Comparison of ENCODE assay signal across 36 cellular contexts in the genomic region with DNA sequence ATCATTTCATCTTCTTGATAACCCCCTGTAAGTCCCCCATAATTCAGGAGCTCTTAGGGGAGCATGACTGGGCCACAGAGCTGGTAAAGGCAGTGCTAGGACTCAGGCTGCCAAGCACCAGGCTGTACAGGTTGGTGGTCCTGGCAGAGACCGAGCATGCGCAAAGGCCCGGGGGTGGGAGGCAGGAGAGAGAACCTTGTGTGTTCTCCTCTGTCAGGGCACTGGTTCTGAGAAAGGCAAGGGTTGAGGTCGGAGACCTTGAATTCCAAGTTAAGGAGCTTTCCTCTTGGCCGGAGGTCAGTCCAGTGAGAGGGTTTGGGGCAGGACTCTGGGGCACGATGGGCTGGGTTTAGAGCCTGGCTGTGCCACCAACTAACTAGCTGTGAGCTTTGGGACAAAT. TPM values are rescaled to one million over a fixed set of nuclear protein-coding genes. Genes with fewer than 3 reads are reported as not detected.
"Had no signal": no experiment of that assay in that cellular context is flagged by ENCODE, and none has a peak within 500 bp of the region (broad histone marks: within the 10 kb centered on the region; RNA-seq: fewer than 3 reads in every experiment).

No MANE protein-coding gene starts in this region.

- H3K9me3 Mint-ChIP-seq: activated CD4-positive, alpha-beta memory T cell treated with anti-CD3 and anti-CD28 coated beads, Interleukin-2, amount 10 ng/mL, durations not matched to agents 7 days and 5 days; activated CD4-positive, alpha-beta T cell treated with anti-CD3 and anti-CD28 coated beads, Interleukin-2, amount 10 ng/mL, durations not matched to agents 7 days and 5 days; activated naive CD4-positive, alpha-beta T cell treated with anti-CD3 and anti-CD28 coated beads, Interleukin-2, amount 10 ng/mL, durations not matched to agents 7 days and 5 days; activated naive CD4-positive, alpha-beta T cell treated with anti-CD3 and anti-CD28 coated beads, Interleukin-2, amount 50 U/mL, for 24 hours; activated naive CD8-positive, alpha-beta T cell treated with anti-CD3 and anti-CD28 coated beads, Interleukin-2, amount 10 ng/mL, durations not matched to agents 7 days and 5 days; activated naive CD8-positive, alpha-beta T cell treated with anti-CD3 and anti-CD28 coated beads, Interleukin-2, amount 50 U/mL, for 24 hours; activated T-cell treated with anti-CD3 and anti-CD28 coated beads, Interleukin-2, amount 50 U/mL, for 24 hours; activated T-helper 2 cell treated with anti-CD3 and anti-CD28 coated beads, Interferon-gamma antibody, Interleukin-2, Interleukin-4, amounts not matched to agents 10 μg/mL and 5 μg/mL and 100 μg/mL, durations not matched to agents 14 hours and 24 hours and 36 hours; T-cell; WTC11 had no signal

- H3K36me3 Mint-ChIP-seq: activated CD8-positive, alpha-beta memory T cell treated with anti-CD3 and anti-CD28 coated beads, Interleukin-2, amount 10 ng/mL, durations not matched to agents 7 days and 5 days; activated naive CD4-positive, alpha-beta T cell treated with anti-CD3 and anti-CD28 coated beads, Interleukin-2, amount 10 ng/mL, durations not matched to agents 7 days and 5 days; activated naive CD4-positive, alpha-beta T cell treated with anti-CD3 and anti-CD28 coated beads, Interleukin-2, amount 50 U/mL, for 24 hours; activated naive CD8-positive, alpha-beta T cell; activated naive CD8-positive, alpha-beta T cell treated with anti-CD3 and anti-CD28 coated beads, Interleukin-2, amount 10 ng/mL, durations not matched to agents 7 days and 5 days; brain; T-cell; WTC11 had no signal

- DNase-seq: activated CD4-positive, alpha-beta memory T cell treated with anti-CD3 and anti-CD28 coated beads, Interleukin-2, amount 10 ng/mL, durations not matched to agents 7 days and 5 days; activated CD4-positive, alpha-beta T cell treated with anti-CD3 and anti-CD28 coated beads for 1 hour; activated CD4-positive, alpha-beta T cell treated with anti-CD3 and anti-CD28 coated beads for 36 hours; activated CD4-positive, alpha-beta T cell treated with anti-CD3 and anti-CD28 coated beads for 48 hours; activated CD4-positive, alpha-beta T cell treated with anti-CD3 and anti-CD28 coated beads, Interleukin-2, amount 10 ng/mL, durations not matched to agents 7 days and 5 days; activated CD4-positive, alpha-beta T cell treated with anti-CD3 and anti-CD28 coated beads, Interleukin-2, amount 50 U/mL, for 48 hours; activated CD4-positive, CD25-positive, alpha-beta regulatory T cell; activated CD8-positive, alpha-beta memory T cell treated with anti-CD3 and anti-CD28 coated beads for 24 hours; activated CD8-positive, alpha-beta memory T cell treated with anti-CD3 and anti-CD28 coated beads, Interleukin-2, amount 10 ng/mL, durations not matched to agents 7 days and 5 days; activated CD8-positive, alpha-beta memory T cell treated with anti-CD3 and anti-CD28 coated beads, Interleukin-2, amount 50 U/mL, for 48 hours; activated CD8-positive, alpha-beta T cell treated with anti-CD3 and anti-CD28 coated beads, Interleukin-2, amount 10 ng/mL, durations not matched to agents 7 days and 5 days; activated effector memory CD4-positive, alpha-beta T cell treated with Interleukin-2 at 50 U/mL for 16 hours; activated gamma-delta T cell; activated naive CD4-positive, alpha-beta T cell treated with anti-CD3 and anti-CD28 coated beads, Interleukin-2, amount 10 ng/mL, durations not matched to agents 7 days and 5 days; activated naive CD4-positive, alpha-beta T cell treated with Interleukin-2 at 50 U/mL for 16 hours; activated naive CD8-positive, alpha-beta T cell treated with anti-CD3 and anti-CD28 coated beads, Interleukin-2, amount 10 ng/mL, durations not matched to agents 7 days and 5 days; activated naive CD8-positive, alpha-beta T cell treated with anti-CD3 and anti-CD28 coated beads, Interleukin-2, amount 50 U/mL, for 24 hours; activated T-cell treated with anti-CD3 and anti-CD28 coated beads, Interleukin-2, amount 50 U/mL, for 24 hours; activated T-cell treated with anti-CD3 and anti-CD28 coated beads, Interleukin-2, amount 50 U/mL, for 48 hours; amygdala; central memory CD4-positive, alpha-beta T cell; T-cell; T-helper 17 cell; T-helper 9 cell had no signal

- H3K27me3 ChIP-seq: ascending aorta, cardiac muscle cell had no signal

- ATAC-seq: activated CD4-positive, alpha-beta T cell treated with anti-CD3 and anti-CD28 coated beads for 36 hours; activated CD4-positive, CD25-positive, alpha-beta regulatory T cell treated with anti-CD3 and anti-CD28 coated beads, Interleukin-2, amount 50 U/mL, for 24 hours; activated CD8-positive, alpha-beta memory T cell treated with anti-CD3 and anti-CD28 coated beads, Interleukin-2, amount 10 ng/mL, durations not matched to agents 7 days and 5 days; activated CD8-positive, alpha-beta T cell treated with anti-CD3 and anti-CD28 coated beads, Interleukin-2, amount 10 ng/mL, durations not matched to agents 7 days and 5 days; activated naive CD8-positive, alpha-beta T cell treated with anti-CD3 and anti-CD28 coated beads, Interleukin-2, amount 50 U/mL, for 24 hours; T-cell; T-helper 17 cell; WTC11 had no signal

- H3K27ac ChIP-seq: ascending aorta, cardiac muscle cell, VCaP had no signal

- H3K4me3 Mint-ChIP-seq: activated CD4-positive, alpha-beta memory T cell treated with anti-CD3 and anti-CD28 coated beads, Interleukin-2, amount 10 ng/mL, durations not matched to agents 7 days and 5 days; activated CD4-positive, alpha-beta T cell treated with anti-CD3 and anti-CD28 coated beads for 36 hours; activated CD4-positive, alpha-beta T cell treated with anti-CD3 and anti-CD28 coated beads, Interleukin-2, amount 10 ng/mL, durations not matched to agents 7 days and 5 days; activated CD8-positive, alpha-beta memory T cell treated with anti-CD3 and anti-CD28 coated beads, Interleukin-2, amount 10 ng/mL, durations not matched to agents 7 days and 5 days; activated CD8-positive, alpha-beta T cell treated with anti-CD3 and anti-CD28 coated beads, Interleukin-2, amount 10 ng/mL, durations not matched to agents 7 days and 5 days; activated naive CD4-positive, alpha-beta T cell treated with anti-CD3 and anti-CD28 coated beads, Interleukin-2, amount 10 ng/mL, durations not matched to agents 7 days and 5 days; activated naive CD4-positive, alpha-beta T cell treated with anti-CD3 and anti-CD28 coated beads, Interleukin-2, amount 50 U/mL, for 24 hours; activated naive CD8-positive, alpha-beta T cell; activated naive CD8-positive, alpha-beta T cell treated with anti-CD3 and anti-CD28 coated beads, Interleukin-2, amount 10 ng/mL, durations not matched to agents 7 days and 5 days; activated naive CD8-positive, alpha-beta T cell treated with anti-CD3 and anti-CD28 coated beads, Interleukin-2, amount 50 U/mL, for 24 hours; activated T-cell treated with anti-CD3 and anti-CD28 coated beads, Interleukin-2, amount 50 U/mL, for 24 hours; brain; T-cell; T-helper 17 cell; WTC11 had no signal

- H3K4me1 Mint-ChIP-seq: activated CD4-positive, alpha-beta memory T cell treated with anti-CD3 and anti-CD28 coated beads, Interleukin-2, amount 10 ng/mL, durations not matched to agents 7 days and 5 days; activated CD4-positive, alpha-beta T cell treated with anti-CD3 and anti-CD28 coated beads for 36 hours; activated CD4-positive, alpha-beta T cell treated with anti-CD3 and anti-CD28 coated beads, Interleukin-2, amount 10 ng/mL, durations not matched to agents 7 days and 5 days; activated naive CD4-positive, alpha-beta T cell treated with anti-CD3 and anti-CD28 coated beads, Interleukin-2, amount 10 ng/mL, durations not matched to agents 7 days and 5 days; activated naive CD4-positive, alpha-beta T cell treated with anti-CD3 and anti-CD28 coated beads, Interleukin-2, amount 50 U/mL, for 24 hours; activated naive CD8-positive, alpha-beta T cell treated with anti-CD3 and anti-CD28 coated beads, Interleukin-2, amount 50 U/mL, for 24 hours; brain; T-cell; WTC11 had no signal

- H3K4me1 ChIP-seq: ascending aorta had no signal

- H3K36me3 ChIP-seq: ascending aorta, cardiac muscle cell had no signal

- H3K27ac Mint-ChIP-seq: activated CD4-positive, alpha-beta memory T cell treated with anti-CD3 and anti-CD28 coated beads, Interleukin-2, amount 10 ng/mL, durations not matched to agents 7 days and 5 days; activated CD4-positive, alpha-beta T cell treated with anti-CD3 and anti-CD28 coated beads for 36 hours; activated CD4-positive, alpha-beta T cell treated with anti-CD3 and anti-CD28 coated beads, Interleukin-2, amount 10 ng/mL, durations not matched to agents 7 days and 5 days; activated CD8-positive, alpha-beta memory T cell treated with anti-CD3 and anti-CD28 coated beads, Interleukin-2, amount 10 ng/mL, durations not matched to agents 7 days and 5 days; activated CD8-positive, alpha-beta T cell treated with anti-CD3 and anti-CD28 coated beads, Interleukin-2, amount 10 ng/mL, durations not matched to agents 7 days and 5 days; activated naive CD4-positive, alpha-beta T cell treated with anti-CD3 and anti-CD28 coated beads, Interleukin-2, amount 10 ng/mL, durations not matched to agents 7 days and 5 days; activated naive CD4-positive, alpha-beta T cell treated with anti-CD3 and anti-CD28 coated beads, Interleukin-2, amount 50 U/mL, for 24 hours; activated naive CD8-positive, alpha-beta T cell; activated naive CD8-positive, alpha-beta T cell treated with anti-CD3 and anti-CD28 coated beads, Interleukin-2, amount 10 ng/mL, durations not matched to agents 7 days and 5 days; activated naive CD8-positive, alpha-beta T cell treated with anti-CD3 and anti-CD28 coated beads, Interleukin-2, amount 50 U/mL, for 24 hours; activated T-cell treated with anti-CD3 and anti-CD28 coated beads, Interleukin-2, amount 50 U/mL, for 24 hours; activated T-helper 2 cell treated with anti-CD3 and anti-CD28 coated beads, Interferon-gamma antibody, Interleukin-2, Interleukin-4, amounts not matched to agents 10 μg/mL and 5 μg/mL and 100 μg/mL, durations not matched to agents 14 hours and 24 hours and 36 hours; brain; T-cell; T-helper 17 cell; WTC11 had no signal

- H3K4me3 ChIP-seq: ascending aorta, cardiac muscle cell had no signal

- H3K9me3 ChIP-seq: ascending aorta had no signal

RNA-seq across cellular contexts. Expression of gene PADI3, which starts 23.2 kb away (rescaled TPM):
- total RNA-seq: activated CD4-positive, alpha-beta memory T cell treated with anti-CD3 and anti-CD28 coated beads, Interleukin-2, amount 10 ng/mL, durations not matched to agents 7 days and 5 days; activated CD4-positive, alpha-beta T cell treated with anti-CD3 and anti-CD28 coated beads for 36 hours; activated CD4-positive, alpha-beta T cell treated with anti-CD3 and anti-CD28 coated beads, Interleukin-2, amount 10 ng/mL, durations not matched to agents 7 days and 5 days; activated CD8-positive, alpha-beta memory T cell treated with anti-CD3 and anti-CD28 coated beads, Interleukin-2, amount 10 ng/mL, durations not matched to agents 7 days and 5 days; activated CD8-positive, alpha-beta T cell treated with anti-CD3 and anti-CD28 coated beads, Interleukin-2, amount 10 ng/mL, durations not matched to agents 7 days and 5 days; activated naive CD8-positive, alpha-beta T cell treated with anti-CD3 and anti-CD28 coated beads, Interleukin-2, amount 10 ng/mL, durations not matched to agents 7 days and 5 days; activated T-helper 2 cell treated with anti-CD3 and anti-CD28 coated beads, Interferon-gamma antibody, Interleukin-2, Interleukin-4, amounts not matched to agents 10 μg/mL and 5 μg/mL and 100 μg/mL, durations not matched to agents 14 hours and 24 hours and 36 hours; ascending aorta; T-cell; T-helper 1 cell treated with Interleukin-12 subunit alpha and Interleukin-12 subunit beta and Interleukin-4 antibody, amounts not matched to agents 30 ng/mL and 1 ng/mL, for 36 hours; T-helper 17 cell; T-helper 2 cell treated with Interferon-gamma antibody and Interleukin-4, amounts not matched to agents 100 ng/mL and 5 ng/mL, for 36 hours had no signal

RNA-seq across cellular contexts. Expression of gene PADI4, which starts 35.9 kb away (rescaled TPM):
- total RNA-seq: activated CD4-positive, alpha-beta memory T cell treated with anti-CD3 and anti-CD28 coated beads, Interleukin-2, amount 10 ng/mL, durations not matched to agents 7 days and 5 days; activated T-helper 2 cell treated with anti-CD3 and anti-CD28 coated beads, Interferon-gamma antibody, Interleukin-2, Interleukin-4, amounts not matched to agents 10 μg/mL and 5 μg/mL and 100 μg/mL, durations not matched to agents 14 hours and 24 hours and 36 hours; ascending aorta; bronchial epithelial cell; cardiac muscle cell; T-helper 2 cell treated with Interferon-gamma antibody and Interleukin-4, amounts not matched to agents 100 ng/mL and 5 ng/mL, for 36 hours had no signal
